Comparison of ENCODE assay signal across 1 cellular context in the genomic region with DNA sequence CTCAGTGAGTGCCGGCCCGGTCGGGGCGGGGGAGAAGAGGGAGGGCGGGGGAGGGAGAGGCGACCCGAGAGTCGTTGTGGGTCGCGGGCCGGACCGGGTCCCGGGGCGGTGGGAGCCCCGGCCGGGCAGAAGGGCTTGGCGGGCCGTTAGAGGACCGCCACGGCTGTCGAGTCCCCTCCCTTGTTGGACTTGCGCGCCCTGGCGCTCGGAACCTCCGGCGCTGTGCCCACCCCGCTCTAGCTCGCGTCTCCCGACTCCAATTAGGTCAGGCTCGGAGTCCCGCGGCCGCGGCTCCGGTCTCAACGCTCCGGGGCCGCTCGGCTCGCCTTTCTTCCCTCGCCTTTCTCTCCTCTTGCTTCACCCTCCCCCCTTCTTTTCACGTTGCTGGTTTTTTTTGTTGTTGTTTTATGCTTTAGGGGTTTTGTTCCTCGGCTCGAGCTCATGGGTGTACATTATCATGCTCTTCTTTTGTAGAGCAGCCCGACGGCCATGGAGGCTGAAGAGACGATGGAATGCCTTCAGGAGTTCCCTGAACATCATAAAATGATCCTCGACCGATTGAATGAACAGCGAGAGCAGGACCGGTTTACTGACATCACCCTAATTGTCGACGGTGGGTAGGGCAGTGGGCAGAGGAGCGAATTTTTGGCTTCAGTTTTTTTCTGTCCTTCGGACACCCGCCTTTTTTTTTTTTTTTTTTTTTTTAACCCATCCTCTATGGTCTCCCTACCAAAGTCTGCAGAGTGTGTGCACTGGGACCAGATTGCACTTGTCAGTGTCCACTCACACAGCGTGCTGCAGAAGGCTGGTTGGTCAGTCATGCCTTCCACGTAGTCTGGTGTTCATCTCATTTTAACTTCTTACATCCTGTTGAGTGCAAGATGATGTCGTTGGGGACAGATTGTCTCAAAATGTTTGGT.
TF ChIP-seq lines count a peak whose summit lies in the region.

No MANE protein-coding gene starts in this region.

TF ChIP-seq in HepG2, 621 proteins besides CTCF, POLR2A, EP300 and RAD21 (continued from another document and continues in another):
- TF ChIP-seq ZNF33A (CRISPR knock-in tag; IDR thresholded peaks at IDR 0.05; ENCODE audit: borderline replicate concordance), result no peak
- no peak for TF ChIP-seq ZFP1 (CRISPR knock-in tag; IDR thresholded peaks at IDR 0.05)
- TF ChIP-seq ZNF136 (CRISPR knock-in tag; IDR thresholded peaks at IDR 0.05; ENCODE audit: low read depth), result no peak
- TF ChIP-seq NFATC3 (CRISPR knock-in tag; IDR thresholded peaks at IDR 0.05), result no peak
- TF ChIP-seq, protein P1, sequence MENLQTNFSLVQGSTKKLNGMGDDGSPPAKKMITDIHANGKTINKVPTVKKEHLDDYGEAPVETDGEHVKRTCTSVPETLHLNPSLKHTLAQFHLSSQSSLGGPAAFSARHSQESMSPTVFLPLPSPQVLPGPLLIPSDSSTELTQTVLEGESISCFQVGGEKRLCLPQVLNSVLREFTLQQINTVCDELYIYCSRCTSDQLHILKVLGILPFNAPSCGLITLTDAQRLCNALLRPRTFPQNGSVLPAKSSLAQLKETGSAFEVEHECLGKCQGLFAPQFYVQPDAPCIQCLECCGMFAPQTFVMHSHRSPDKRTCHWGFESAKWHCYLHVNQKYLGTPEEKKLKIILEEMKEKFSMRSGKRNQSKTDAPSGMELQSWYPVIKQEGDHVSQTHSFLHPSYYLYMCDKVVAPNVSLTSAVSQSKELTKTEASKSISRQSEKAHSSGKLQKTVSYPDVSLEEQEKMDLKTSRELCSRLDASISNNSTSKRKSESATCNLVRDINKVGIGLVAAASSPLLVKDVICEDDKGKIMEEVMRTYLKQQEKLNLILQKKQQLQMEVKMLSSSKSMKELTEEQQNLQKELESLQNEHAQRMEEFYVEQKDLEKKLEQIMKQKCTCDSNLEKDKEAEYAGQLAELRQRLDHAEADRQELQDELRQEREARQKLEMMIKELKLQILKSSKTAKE (CRISPR knock-in tag; IDR thresholded peaks at IDR 0.05; ENCODE audit: borderline replicate concordance), result no peak
- no peak for TF ChIP-seq ZNF552 (CRISPR knock-in tag; IDR thresholded peaks at IDR 0.05; ENCODE audit: borderline replicate concordance)
- TF ChIP-seq DMAP1 (CRISPR knock-in tag; IDR thresholded peaks at IDR 0.05), result no peak
- peak; percentile 67; the same call in 1 of the 2 replicates for TF ChIP-seq ZSCAN20 (CRISPR knock-in tag; IDR thresholded peaks at IDR 0.05; ENCODE audit: borderline replicate concordance)
- TF ChIP-seq PPARG (CRISPR knock-in tag; conservative IDR thresholded peaks at IDR 0.05), result no peak
- TF ChIP-seq, protein P2, sequence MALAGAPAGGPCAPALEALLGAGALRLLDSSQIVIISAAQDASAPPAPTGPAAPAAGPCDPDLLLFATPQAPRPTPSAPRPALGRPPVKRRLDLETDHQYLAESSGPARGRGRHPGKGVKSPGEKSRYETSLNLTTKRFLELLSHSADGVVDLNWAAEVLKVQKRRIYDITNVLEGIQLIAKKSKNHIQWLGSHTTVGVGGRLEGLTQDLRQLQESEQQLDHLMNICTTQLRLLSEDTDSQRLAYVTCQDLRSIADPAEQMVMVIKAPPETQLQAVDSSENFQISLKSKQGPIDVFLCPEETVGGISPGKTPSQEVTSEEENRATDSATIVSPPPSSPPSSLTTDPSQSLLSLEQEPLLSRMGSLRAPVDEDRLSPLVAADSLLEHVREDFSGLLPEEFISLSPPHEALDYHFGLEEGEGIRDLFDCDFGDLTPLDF (CRISPR knock-in tag; IDR thresholded peaks at IDR 0.05), result no peak; the same call in 1 of the 2 replicates
- TF ChIP-seq KLF9 (CRISPR knock-in tag; IDR thresholded peaks at IDR 0.05; ENCODE audit: low read depth), result no peak
- 0 out of 2 replicates have a peak, but pooled peaks have one; percentile 17 for TF ChIP-seq SNAI1 (CRISPR knock-in tag; IDR thresholded peaks at IDR 0.05; ENCODE audit: borderline replicate concordance)
- TF ChIP-seq CHD2 (IDR thresholded peaks at IDR 0.05; ENCODE audit: low read depth, low read length), result no peak
- no peak for TF ChIP-seq ZNF24 (IDR thresholded peaks at IDR 0.05)
- 0 out of 2 replicates have a peak, but pooled peaks have one; percentile 6 for TF ChIP-seq HNRNPL (IDR thresholded peaks at IDR 0.05; ENCODE audit: low read depth, low read length)
- TF ChIP-seq ZNF737 (CRISPR knock-in tag; IDR thresholded peaks at IDR 0.05; ENCODE audit: borderline replicate concordance), result no peak
- TF ChIP-seq ZBTB42 (CRISPR knock-in tag; IDR thresholded peaks at IDR 0.05), result 0 out of 2 replicates have a peak, but pooled peaks have one; percentile 7
- peak; percentile 17; the same call in 1 of the 2 replicates for TF ChIP-seq KAT8 (CRISPR knock-in tag; IDR thresholded peaks at IDR 0.05)
- TF ChIP-seq, protein P3, sequence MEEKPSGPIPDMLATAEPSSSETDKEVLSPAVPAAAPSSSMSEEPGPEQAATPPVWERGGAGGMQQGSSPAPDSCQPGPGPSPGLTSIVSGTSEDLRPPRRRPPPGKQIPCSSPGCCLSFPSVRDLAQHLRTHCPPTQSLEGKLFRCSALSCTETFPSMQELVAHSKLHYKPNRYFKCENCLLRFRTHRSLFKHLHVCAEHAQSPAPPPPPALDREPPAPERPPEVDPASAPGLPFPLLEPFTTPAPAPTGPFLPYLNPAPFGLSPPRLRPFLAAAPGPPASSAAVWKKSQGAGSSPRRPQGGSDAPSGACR (CRISPR knock-in tag; IDR thresholded peaks at IDR 0.05), result 0 out of 2 replicates have a peak, but pooled peaks have one; percentile 19
- TF ChIP-seq ZNF296 (CRISPR knock-in tag; conservative IDR thresholded peaks at IDR 0.05), result no peak
- TF ChIP-seq, protein P4, sequence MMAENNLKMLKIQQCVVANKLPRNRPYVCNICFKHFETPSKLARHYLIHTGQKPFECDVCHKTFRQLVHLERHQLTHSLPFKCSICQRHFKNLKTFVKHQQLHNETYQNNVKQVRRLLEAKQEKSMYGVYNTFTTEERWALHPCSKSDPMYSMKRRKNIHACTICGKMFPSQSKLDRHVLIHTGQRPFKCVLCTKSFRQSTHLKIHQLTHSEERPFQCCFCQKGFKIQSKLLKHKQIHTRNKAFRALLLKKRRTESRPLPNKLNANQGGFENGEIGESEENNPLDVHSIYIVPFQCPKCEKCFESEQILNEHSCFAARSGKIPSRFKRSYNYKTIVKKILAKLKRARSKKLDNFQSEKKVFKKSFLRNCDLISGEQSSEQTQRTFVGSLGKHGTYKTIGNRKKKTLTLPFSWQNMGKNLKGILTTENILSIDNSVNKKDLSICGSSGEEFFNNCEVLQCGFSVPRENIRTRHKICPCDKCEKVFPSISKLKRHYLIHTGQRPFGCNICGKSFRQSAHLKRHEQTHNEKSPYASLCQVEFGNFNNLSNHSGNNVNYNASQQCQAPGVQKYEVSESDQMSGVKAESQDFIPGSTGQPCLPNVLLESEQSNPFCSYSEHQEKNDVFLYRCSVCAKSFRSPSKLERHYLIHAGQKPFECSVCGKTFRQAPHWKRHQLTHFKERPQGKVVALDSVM (CRISPR knock-in tag; IDR thresholded peaks at IDR 0.05), result no peak
- no peak for TF ChIP-seq ZNF230 (CRISPR knock-in tag; IDR thresholded peaks at IDR 0.05)
- TF ChIP-seq ZKSCAN1 (IDR thresholded peaks at IDR 0.05; ENCODE audit: low read length), result no peak
- TF ChIP-seq ZNF83 (CRISPR knock-in tag; IDR thresholded peaks at IDR 0.05; ENCODE audit: borderline replicate concordance), result no peak
- TF ChIP-seq ZNF33B (CRISPR knock-in tag; IDR thresholded peaks at IDR 0.05), result no peak
- TF ChIP-seq YEATS4 (CRISPR knock-in tag; IDR thresholded peaks at IDR 0.05; ENCODE audit: borderline replicate concordance), result no peak; the same call in 1 of the 2 replicates
- TF ChIP-seq, protein P5, sequence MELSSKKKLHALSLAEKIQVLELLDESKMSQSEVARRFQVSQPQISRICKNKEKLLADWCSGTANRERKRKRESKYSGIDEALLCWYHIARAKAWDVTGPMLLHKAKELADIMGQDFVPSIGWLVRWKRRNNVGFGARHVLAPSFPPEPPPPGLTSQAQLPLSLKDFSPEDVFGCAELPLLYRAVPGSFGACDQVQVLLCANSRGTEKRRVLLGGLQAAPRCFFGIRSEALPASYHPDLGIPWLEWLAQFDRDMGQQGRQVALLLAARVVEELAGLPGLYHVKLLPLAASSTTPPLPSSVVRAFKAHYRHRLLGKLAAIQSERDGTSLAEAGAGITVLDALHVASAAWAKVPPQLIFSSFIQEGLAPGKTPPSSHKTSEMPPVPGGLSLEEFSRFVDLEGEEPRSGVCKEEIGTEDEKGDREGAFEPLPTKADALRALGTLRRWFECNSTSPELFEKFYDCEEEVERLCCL (CRISPR knock-in tag; IDR thresholded peaks at IDR 0.05; ENCODE audit: borderline replicate concordance), result no peak
- no peak for TF ChIP-seq ZC3H4 (CRISPR knock-in tag; IDR thresholded peaks at IDR 0.05; ENCODE audit: borderline replicate concordance)
- no peak for TF ChIP-seq ZNF367 (CRISPR knock-in tag; IDR thresholded peaks at IDR 0.05; ENCODE audit: borderline replicate concordance)
- TF ChIP-seq CENPT (CRISPR knock-in tag; IDR thresholded peaks at IDR 0.05; ENCODE audit: low read depth), result no peak
- TF ChIP-seq, protein P6, sequence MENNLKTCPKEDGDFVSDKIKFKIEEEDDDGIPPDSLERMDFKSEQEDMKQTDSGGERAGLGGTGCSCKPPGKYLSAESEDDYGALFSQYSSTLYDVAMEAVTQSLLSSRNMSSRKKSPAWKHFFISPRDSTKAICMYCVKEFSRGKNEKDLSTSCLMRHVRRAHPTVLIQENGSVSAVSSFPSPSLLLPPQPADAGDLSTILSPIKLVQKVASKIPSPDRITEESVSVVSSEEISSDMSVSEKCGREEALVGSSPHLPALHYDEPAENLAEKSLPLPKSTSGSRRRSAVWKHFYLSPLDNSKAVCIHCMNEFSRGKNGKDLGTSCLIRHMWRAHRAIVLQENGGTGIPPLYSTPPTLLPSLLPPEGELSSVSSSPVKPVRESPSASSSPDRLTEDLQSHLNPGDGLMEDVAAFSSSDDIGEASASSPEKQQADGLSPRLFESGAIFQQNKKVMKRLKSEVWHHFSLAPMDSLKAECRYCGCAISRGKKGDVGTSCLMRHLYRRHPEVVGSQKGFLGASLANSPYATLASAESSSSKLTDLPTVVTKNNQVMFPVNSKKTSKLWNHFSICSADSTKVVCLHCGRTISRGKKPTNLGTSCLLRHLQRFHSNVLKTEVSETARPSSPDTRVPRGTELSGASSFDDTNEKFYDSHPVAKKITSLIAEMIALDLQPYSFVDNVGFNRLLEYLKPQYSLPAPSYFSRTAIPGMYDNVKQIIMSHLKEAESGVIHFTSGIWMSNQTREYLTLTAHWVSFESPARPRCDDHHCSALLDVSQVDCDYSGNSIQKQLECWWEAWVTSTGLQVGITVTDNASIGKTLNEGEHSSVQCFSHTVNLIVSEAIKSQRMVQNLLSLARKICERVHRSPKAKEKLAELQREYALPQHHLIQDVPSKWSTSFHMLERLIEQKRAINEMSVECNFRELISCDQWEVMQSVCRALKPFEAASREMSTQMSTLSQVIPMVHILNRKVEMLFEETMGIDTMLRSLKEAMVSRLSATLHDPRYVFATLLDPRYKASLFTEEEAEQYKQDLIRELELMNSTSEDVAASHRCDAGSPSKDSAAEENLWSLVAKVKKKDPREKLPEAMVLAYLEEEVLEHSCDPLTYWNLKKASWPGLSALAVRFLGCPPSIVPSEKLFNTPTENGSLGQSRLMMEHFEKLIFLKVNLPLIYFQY (CRISPR knock-in tag; IDR thresholded peaks at IDR 0.05; ENCODE audit: borderline replicate concordance), result peak; percentile 96
- TF ChIP-seq, protein P7, sequence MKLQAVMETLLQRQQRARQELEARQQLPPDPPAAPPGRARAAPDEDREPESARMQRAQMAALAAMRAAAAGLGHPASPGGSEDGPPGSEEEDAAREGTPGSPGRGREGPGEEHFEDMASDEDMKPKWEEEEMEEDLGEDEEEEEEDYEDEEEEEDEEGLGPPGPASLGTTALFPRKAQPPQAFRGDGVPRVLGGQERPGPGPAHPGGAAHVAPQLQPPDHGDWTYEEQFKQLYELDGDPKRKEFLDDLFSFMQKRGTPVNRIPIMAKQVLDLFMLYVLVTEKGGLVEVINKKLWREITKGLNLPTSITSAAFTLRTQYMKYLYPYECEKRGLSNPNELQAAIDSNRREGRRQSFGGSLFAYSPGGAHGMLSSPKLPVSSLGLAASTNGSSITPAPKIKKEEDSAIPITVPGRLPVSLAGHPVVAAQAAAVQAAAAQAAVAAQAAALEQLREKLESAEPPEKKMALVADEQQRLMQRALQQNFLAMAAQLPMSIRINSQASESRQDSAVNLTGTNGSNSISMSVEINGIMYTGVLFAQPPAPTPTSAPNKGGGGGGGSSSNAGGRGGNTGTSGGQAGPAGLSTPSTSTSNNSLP (IDR thresholded peaks at IDR 0.05; ENCODE audit: low read depth, low read length), result no peak
- TF ChIP-seq, protein P8, sequence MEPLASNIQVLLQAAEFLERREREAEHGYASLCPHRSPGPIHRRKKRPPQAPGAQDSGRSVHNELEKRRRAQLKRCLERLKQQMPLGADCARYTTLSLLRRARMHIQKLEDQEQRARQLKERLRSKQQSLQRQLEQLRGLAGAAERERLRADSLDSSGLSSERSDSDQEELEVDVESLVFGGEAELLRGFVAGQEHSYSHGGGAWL (CRISPR knock-in tag; IDR thresholded peaks at IDR 0.05), result peak; percentile 72; the same call in 1 of the 2 replicates
- TF ChIP-seq NAIF1 (CRISPR knock-in tag; IDR thresholded peaks at IDR 0.05; ENCODE audit: borderline replicate concordance), result no peak
- no peak for TF ChIP-seq MBNL3 (CRISPR knock-in tag; conservative IDR thresholded peaks at IDR 0.05)
- no peak for TF ChIP-seq GTF3A (CRISPR knock-in tag; conservative IDR thresholded peaks at IDR 0.05)
- TF ChIP-seq ZNF12 (CRISPR knock-in tag; IDR thresholded peaks at IDR 0.05), result 0 out of 2 replicates have a peak, but pooled peaks have one; percentile 50
- no peak for TF ChIP-seq ZNF282 (IDR thresholded peaks at IDR 0.05; ENCODE audit: partially characterized antibody)
- no peak for TF ChIP-seq FOSL2 (CRISPR knock-in tag; IDR thresholded peaks at IDR 0.05)
- TF ChIP-seq, protein P9, sequence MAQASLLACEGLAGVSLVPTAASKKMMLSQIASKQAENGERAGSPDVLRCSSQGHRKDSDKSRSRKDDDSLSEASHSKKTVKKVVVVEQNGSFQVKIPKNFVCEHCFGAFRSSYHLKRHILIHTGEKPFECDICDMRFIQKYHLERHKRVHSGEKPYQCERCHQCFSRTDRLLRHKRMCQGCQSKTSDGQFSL (CRISPR knock-in tag; IDR thresholded peaks at IDR 0.05), result no peak
- TF ChIP-seq, protein P10, sequence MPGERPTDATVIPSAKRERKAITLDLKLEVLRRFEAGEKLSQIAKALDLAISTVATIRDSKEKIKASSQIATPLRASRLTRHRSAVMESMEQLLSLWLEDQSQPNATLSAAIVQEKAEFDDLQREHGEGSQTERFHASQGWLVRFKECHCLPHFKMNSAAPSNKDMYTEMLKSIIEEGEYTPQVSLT (CRISPR knock-in tag; IDR thresholded peaks at IDR 0.05; ENCODE audit: borderline replicate concordance, low read depth), result no peak
- TF ChIP-seq CCAR2 (optimal IDR thresholded peaks at IDR 0.05; ENCODE audit: low read depth, low read length), result no peak
- TF ChIP-seq ZNF441 (CRISPR knock-in tag; IDR thresholded peaks at IDR 0.05; ENCODE audit: borderline replicate concordance), result no peak
- TF ChIP-seq WIZ (CRISPR knock-in tag; IDR thresholded peaks at IDR 0.05), result no peak
- TF ChIP-seq, protein P11, sequence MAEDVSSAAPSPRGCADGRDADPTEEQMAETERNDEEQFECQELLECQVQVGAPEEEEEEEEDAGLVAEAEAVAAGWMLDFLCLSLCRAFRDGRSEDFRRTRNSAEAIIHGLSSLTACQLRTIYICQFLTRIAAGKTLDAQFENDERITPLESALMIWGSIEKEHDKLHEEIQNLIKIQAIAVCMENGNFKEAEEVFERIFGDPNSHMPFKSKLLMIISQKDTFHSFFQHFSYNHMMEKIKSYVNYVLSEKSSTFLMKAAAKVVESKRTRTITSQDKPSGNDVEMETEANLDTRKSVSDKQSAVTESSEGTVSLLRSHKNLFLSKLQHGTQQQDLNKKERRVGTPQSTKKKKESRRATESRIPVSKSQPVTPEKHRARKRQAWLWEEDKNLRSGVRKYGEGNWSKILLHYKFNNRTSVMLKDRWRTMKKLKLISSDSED (CRISPR knock-in tag; IDR thresholded peaks at IDR 0.05), result no peak
- TF ChIP-seq STAG1 (CRISPR knock-in tag; IDR thresholded peaks at IDR 0.05), result no peak
- TF ChIP-seq JARID2 (CRISPR knock-in tag; IDR thresholded peaks at IDR 0.05; ENCODE audit: insufficient replicate concordance), result no peak
